ENCODE assay signal across 10 cellular contexts in the genomic region with DNA sequence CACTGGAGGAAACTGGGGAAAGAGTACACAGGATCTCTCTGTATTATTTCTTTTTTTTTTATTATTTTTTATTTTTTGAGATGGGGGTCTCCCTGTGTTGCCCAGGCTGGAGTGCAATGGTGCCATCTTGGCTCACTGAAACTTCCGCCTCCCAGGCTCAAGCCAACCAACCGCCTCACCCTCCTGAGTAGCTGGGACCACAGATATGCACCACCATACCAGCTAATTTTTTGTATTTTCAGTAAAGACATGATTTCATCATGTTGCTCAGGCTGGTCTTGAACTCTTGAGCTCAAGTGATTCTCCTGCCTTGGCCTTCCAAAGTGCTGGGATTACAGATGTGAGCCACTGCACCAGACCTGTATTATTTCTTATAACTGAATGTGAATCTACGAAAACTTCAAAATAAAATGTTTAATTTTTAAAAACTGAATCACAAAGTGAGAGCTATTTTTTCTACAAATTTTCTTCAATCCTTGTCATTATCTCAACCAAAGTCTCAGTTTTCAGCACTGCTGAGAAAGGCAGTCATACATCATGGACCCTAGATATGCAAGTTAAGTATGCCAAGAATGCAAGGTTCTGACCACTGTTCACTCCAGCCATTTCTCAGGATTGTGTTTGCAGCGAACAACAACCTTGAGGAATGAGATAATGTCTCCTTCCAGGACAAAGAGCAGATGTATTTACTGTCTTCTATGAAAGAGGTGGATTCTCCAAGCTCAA. TPM values are rescaled to one million over a fixed set of nuclear protein-coding genes. Genes with fewer than 3 reads are reported as not detected.
A peak's percentile ranks its signal among the peaks of the same experiment; 100 is the strongest.
DNase-seq lines count a peak whose midpoint lies in the region; TF ChIP-seq lines count a peak whose summit lies in the region.
"Had no signal": no experiment of that assay in that cellular context is flagged by ENCODE, and none has a peak within 500 bp of the region (broad histone marks: within the 10 kb centered on the region; RNA-seq: fewer than 3 reads in every experiment).

No MANE protein-coding gene starts in this region.

- H3K36me3 Mint-ChIP-seq in endodermal cell (ENCODE audit: low read depth): peaks cover 20% of the 10 kb centered on the region

- intact Hi-C loops in head of caudate nucleus (cut with DNase I): loop anchor here (5.0 kb wide), 1 partner anchor 75 kb away; a partner anchor contains a TSS

- H3K27ac Mint-ChIP-seq in endodermal cell: peak overlapping the region; percentile 17

- H3K4me1 ChIP-seq in SJSA1 (replicated peaks) (0 out of 2 replicates have a peak, but pooled peaks cover 6% of the 10 kb centered on the region), endodermal cell (ENCODE audit: control insufficient read depth, insufficient read depth, low read length) (no peaks in the 10 kb centered on the region)

- H3K4me3 ChIP-seq in SJSA1: no peak overlapping the region
- H3K4me3 ChIP-seq in endodermal cell (ENCODE audit: low read length): no peak overlapping the region

- no peak for TF ChIP-seq CTCF in endodermal cell (conservative IDR thresholded peaks at IDR 0.05)

- no peaks in the 10 kb centered on the region for H3K9me3 ChIP-seq in SJSA1 (replicated peaks)
- no peaks in the 10 kb centered on the region for H3K9me3 ChIP-seq in endodermal cell (ENCODE audit: control insufficient read depth, low read length)

- WGBS in endodermal cell (ENCODE audit: insufficient coverage in 1 of 2, insufficient read length in 1 of 2), 2 experiments: 78 to 91% methylated on average over 3 to 4 of the region's 4 CpGs

- no peak overlapping the region for H3K9ac ChIP-seq in endodermal cell (ENCODE audit: extremely low read depth, low read length, poor library complexity, severe bottlenecking)

- H3K27ac ChIP-seq in SJSA1 (0 out of 2 replicates have a peak overlapping the region, but pooled peaks have one; percentile 4), endodermal cell (ENCODE audit: low read depth, low read length) (no peak overlapping the region)

- no peaks in the 10 kb centered on the region for H3K9me3 Mint-ChIP-seq in endodermal cell

- peaks cover 19% of the 10 kb centered on the region for H3K36me3 ChIP-seq in SJSA1
- peaks cover 30% of the 10 kb centered on the region for H3K36me3 ChIP-seq in endodermal cell (ENCODE audit: control insufficient read depth, insufficient read depth, low read length)

- H3K27me3 ChIP-seq in SJSA1 (replicated peaks) (no peaks in the 10 kb centered on the region), endodermal cell (ENCODE audit: control insufficient read depth, insufficient read depth, low read length, poor library complexity, severe bottlenecking) (no peaks in the 10 kb centered on the region)

- no peak overlapping the region for H3K4me3 Mint-ChIP-seq in endodermal cell

- peaks cover 5% of the 10 kb centered on the region for H3K4me1 Mint-ChIP-seq in endodermal cell

- H3K27me3 Mint-ChIP-seq in endodermal cell (ENCODE audit: insufficient read depth): no peaks in the 10 kb centered on the region

- DNase-seq in EH (ENCODE audit: low read depth) (peak; percentile 77), SJSA1 (ENCODE audit: low read depth in 1 of 2, low spot score in 2 of 2) (peak in 1 of 2 experiments; percentile 30), endodermal cell (no peak), non-pigmented ciliary epithelial cell (ENCODE audit: low read depth) (peak; percentile 84), NK-92 (lab: John Stamatoyannopoulos, UW; ENCODE audit: unreplicated experiment) (no peak), head of caudate nucleus (no peak), ureter (ENCODE audit: low spot score) (no peak)
- DNase-seq in activated CD4-positive, alpha-beta T cell treated with anti-CD3 and anti-CD28 coated beads, Interleukin-2, amount 50 U/mL, for 48 hours: no peak
- DNase-seq: dermis blood vessel endothelial cell, NCI-H1092 had no signal

RNA-seq across cellular contexts. Expression of a gene that starts 2.4 kb away (rescaled TPM):
- 34.1 and 49.8 TPM in 2 replicates for total RNA-seq in SJSA1 (2014; rRNA removed; shearing (Covaris generic))
- total RNA-seq in endodermal cell: 10 to 100 TPM; 34.7 to 38.6 TPM
- polyA plus RNA-seq in endodermal cell (2013, experiment 1 of 2): 46.6 TPM
- polyA plus RNA-seq in endodermal cell (2013, experiment 2 of 2): 42.3 TPM
- 42.7 TPM for total RNA-seq in ureter

Comparison
In these comparisons a context has a peak if more than half of its experiments do, and no peak if none do; other contexts are left out.
1. DNase-seq: peak in EH (single experiment) and non-pigmented ciliary epithelial cell (single experiment); none in endodermal cell (single experiment), NK-92 (single experiment), head of caudate nucleus (0 of 42), activated CD4-positive, alpha-beta T cell treated with anti-CD3 and anti-CD28 coated beads, Interleukin-2, amount 50 U/mL, for 48 hours (0 of 2) and ureter (single experiment).